Comparison of ENCODE assay signal across 21 cellular contexts in the genomic region with DNA sequence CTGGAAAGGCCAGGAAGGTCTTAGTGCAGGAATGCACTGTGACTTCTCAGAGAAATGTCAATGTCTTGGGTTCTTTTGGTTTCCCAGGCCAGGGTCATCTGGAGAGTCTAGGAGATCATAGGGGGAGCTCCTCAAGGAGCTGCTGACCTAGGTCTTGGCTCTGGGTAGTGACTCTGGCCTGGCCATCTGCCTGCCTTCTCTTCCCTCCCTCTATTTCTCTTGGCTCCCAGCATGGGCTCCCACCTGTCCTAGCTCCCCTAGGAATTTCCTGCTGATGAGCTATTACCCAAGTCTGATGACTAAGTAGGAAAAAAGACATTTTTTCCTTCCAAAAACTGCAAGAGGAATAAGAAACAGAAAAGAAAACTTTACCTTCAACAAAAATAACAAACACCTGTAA. TPM values are rescaled to one million over a fixed set of nuclear protein-coding genes. Genes with fewer than 3 reads are reported as not detected.
DNase-seq lines count a peak whose midpoint lies in the region; ATAC-seq and TF ChIP-seq lines count a peak whose summit lies in the region.
"Had no signal": no experiment of that assay in that cellular context is flagged by ENCODE, and none has a peak within 500 bp of the region (broad histone marks: within the 10 kb centered on the region; RNA-seq: fewer than 3 reads in every experiment).

No MANE protein-coding gene starts in this region.

- H3K4me1 ChIP-seq in esophagus squamous epithelium: peaks cover 0 to 14% (median 9%) of the 10 kb centered on the region in 3 donors
- H3K4me1 ChIP-seq: A549, Caco-2 had no signal

- H3K9me3 Mint-ChIP-seq in endothelial cell (ENCODE audit: unreplicated experiment) (peaks cover 4% of the 10 kb centered on the region), osteocyte (ENCODE audit: unreplicated experiment) (peaks cover 5% of the 10 kb centered on the region)

- H3K36me3 ChIP-seq in MG63 (no peaks in the 10 kb centered on the region), esophagus squamous epithelium (no peaks in the 10 kb centered on the region)

- DNase-seq in AG20443 (ENCODE audit: low spot score) (peak; percentile 2), MG63 (peak; percentile 60), endothelial cell (ENCODE audit: low spot score) (no peak), osteocyte (ENCODE audit: extremely low spot score, unreplicated experiment) (peak; percentile 25), esophagus squamous epithelium (lab: John Stamatoyannopoulos, UW) (no peak), anterior cingulate cortex (lab: John Stamatoyannopoulos, UW) (no peak)
- DNase-seq: C1 segment of cervical spinal cord; Caco-2; CD4-positive, alpha-beta memory T cell; HCEC 1CT; NCI-H1048; NCI-H1417; NCI-H1694; NCI-H2029 treated with DMSO at 0.1 percent for 48 hours; NCI-H69; SHP77 treated with DMSO at 0.1 percent for 48 hours had no signal

- ATAC-seq in GM19452 (IDR thresholded peaks at IDR 0.05; ENCODE audit: unreplicated experiment): no peak
- ATAC-seq in GM18498 (IDR thresholded peaks at IDR 0.05; ENCODE audit: unreplicated experiment): no peak
- ATAC-seq: A549, K562, Panc1 had no signal

- intact Hi-C loops in esophagus squamous epithelium (cut with DNase I): no loop called here

- H3K4me1 Mint-ChIP-seq in endothelial cell (ENCODE audit: unreplicated experiment) (peaks cover 7% of the 10 kb centered on the region), osteocyte (ENCODE audit: unreplicated experiment) (peaks cover 16% of the 10 kb centered on the region)
- H3K4me1 Mint-ChIP-seq: CD4-positive, alpha-beta memory T cell had no signal

- H3K27me3 Mint-ChIP-seq in endothelial cell (ENCODE audit: unreplicated experiment) (peaks cover 6% of the 10 kb centered on the region), osteocyte (ENCODE audit: unreplicated experiment) (no peaks in the 10 kb centered on the region)
- H3K27me3 Mint-ChIP-seq: CD4-positive, alpha-beta memory T cell had no signal

- no peak overlapping the region for H3K27ac Mint-ChIP-seq in endothelial cell (ENCODE audit: unreplicated experiment)
- no peak overlapping the region for H3K27ac Mint-ChIP-seq in osteocyte (ENCODE audit: unreplicated experiment)
- H3K27ac Mint-ChIP-seq: CD4-positive, alpha-beta memory T cell had no signal

- H3K27ac ChIP-seq in esophagus squamous epithelium: no peak overlapping the region
- H3K27ac ChIP-seq: A549 had no signal

- H3K9me3 ChIP-seq in MG63: no peaks in the 10 kb centered on the region
- H3K9me3 ChIP-seq in esophagus squamous epithelium: peaks cover 0 to 8% (median 2%) of the 10 kb centered on the region in 3 donors
- H3K9me3 ChIP-seq: A549, Caco-2 had no signal

- H3K4me3 Mint-ChIP-seq in endothelial cell (ENCODE audit: unreplicated experiment): peak overlapping the region; percentile 53
- no peak overlapping the region for H3K4me3 Mint-ChIP-seq in osteocyte (ENCODE audit: unreplicated experiment)
- H3K4me3 Mint-ChIP-seq: CD4-positive, alpha-beta memory T cell had no signal

- no peak for TF ChIP-seq POLR2A in esophagus squamous epithelium (IDR thresholded peaks at IDR 0.05)

- H3K4me3 ChIP-seq in MG63 (no peak overlapping the region), esophagus squamous epithelium (no peak overlapping the region)
- H3K4me3 ChIP-seq: A549, K562 had no signal

- TF ChIP-seq CTCF in endothelial cell (IDR thresholded peaks at IDR 0.05; ENCODE audit: unreplicated experiment) (no peak), osteocyte (IDR thresholded peaks at IDR 0.05) (no peak), esophagus squamous epithelium (IDR thresholded peaks at IDR 0.05) (no peak)

- no peaks in the 10 kb centered on the region for H3K36me3 Mint-ChIP-seq in endothelial cell (ENCODE audit: low read depth, unreplicated experiment)
- H3K36me3 Mint-ChIP-seq in osteocyte (ENCODE audit: unreplicated experiment): no peaks in the 10 kb centered on the region

- H3K27me3 ChIP-seq in MG63 (no peaks in the 10 kb centered on the region), esophagus squamous epithelium (no peaks in the 10 kb centered on the region)

RNA-seq across cellular contexts. Expression of gene BSN, which starts 57.4 kb away (rescaled TPM):
- 0.05 and 0.23 TPM in 2 replicates for total RNA-seq in MG63 (2014; rRNA removed; shearing (Covaris generic); ENCODE audit: low replicate concordance)
- total RNA-seq in endothelial cell (ENCODE audit: unreplicated experiment): 2.4 TPM
- total RNA-seq in osteocyte: 0.64 and 0.81 TPM in 2 replicates
- under 1 TPM; 0.11 to 0.19 (median 0.16) TPM for total RNA-seq in esophagus squamous epithelium

Comparison
In these comparisons a context has a peak if more than half of its experiments do, and no peak if none do; other contexts are left out.
1. DNase-seq: peak in AG20443 (single experiment), MG63 (single experiment) and osteocyte (single experiment); none in endothelial cell (single experiment), esophagus squamous epithelium (single experiment) and anterior cingulate cortex (0 of 58).